In genomic region chr19:44863990-44864389, GRCh38 we compare ENCODE assay signal across 1 cellular context.
TF ChIP-seq lines count a peak whose summit lies in the region.

No MANE protein-coding gene starts in this region.

TF ChIP-seq in HepG2, 621 proteins besides CTCF, POLR2A, EP300 and RAD21 (continued from another document):
- TF ChIP-seq ZBTB14 (CRISPR knock-in tag; IDR thresholded peaks at IDR 0.05) (no peak), ZNF160 (CRISPR knock-in tag; IDR thresholded peaks at IDR 0.05) (no peak), CEBPZ (IDR thresholded peaks at IDR 0.05; ENCODE audit: low read length) (no peak), YEATS2 (CRISPR knock-in tag; IDR thresholded peaks at IDR 0.05; ENCODE audit: borderline replicate concordance) (no peak), ZMYM2 (CRISPR knock-in tag; IDR thresholded peaks at IDR 0.05) (no peak)
